16 cellular contexts compared by ENCODE assay signal in the genomic region with DNA sequence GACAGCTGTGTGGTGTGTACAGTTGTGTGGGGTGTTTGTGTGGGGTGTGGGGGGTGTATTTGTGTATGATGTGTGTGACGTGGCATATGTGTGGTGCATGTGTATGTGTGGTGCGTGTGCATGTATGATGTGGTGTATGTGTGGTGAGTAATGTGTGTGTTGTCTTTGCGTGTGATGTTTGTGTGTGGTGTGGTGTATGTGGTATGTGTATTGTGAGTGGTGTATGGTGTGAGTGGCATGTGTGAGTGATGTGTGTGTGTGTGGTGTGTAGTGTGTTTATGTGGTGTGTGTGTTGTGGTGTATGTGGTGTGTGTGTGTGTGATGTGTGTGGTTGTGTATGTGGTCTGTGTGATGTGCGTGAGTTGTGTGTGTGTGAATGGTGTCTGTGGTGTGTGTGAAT.
DNase-seq lines count a peak whose midpoint lies in the region; ATAC-seq, FAIRE-seq and TF ChIP-seq lines count a peak whose summit lies in the region.
"Had no signal": no experiment of that assay in that cellular context is flagged by ENCODE, and none has a peak within 500 bp of the region (broad histone marks: within the 10 kb centered on the region; RNA-seq: fewer than 3 reads in every experiment).

No MANE protein-coding gene starts in this region.

- peaks cover 0 to 23% of the 10 kb centered on the region in 2 experiments; a peak in 3 of 5 replicates for H3K27me3 ChIP-seq in K562 (ENCODE audit: control insufficient read depth in 2 of 2, insufficient read depth in 2 of 2, low read length in 2 of 2)
- no peaks in the 10 kb centered on the region for H3K27me3 ChIP-seq in trophoblast cell (ENCODE audit: insufficient read depth, low read length)

- no peak overlapping the region for H4K91ac ChIP-seq in trophoblast cell (ENCODE audit: low read depth, low read length)

- H4K20me1 ChIP-seq in K562 (replicated peaks; ENCODE audit: control insufficient read depth, insufficient read depth, low read length), result no peaks in the 10 kb centered on the region

- H3K14ac ChIP-seq in trophoblast cell (ENCODE audit: low read length), result no peak overlapping the region

- FAIRE-seq in GM18507 (lab: Jason Lieb, UNC) (peak; percentile 26), K562 (lab: Jason Lieb, UNC) (peak; percentile 51)

- H4K12ac ChIP-seq in trophoblast cell (ENCODE audit: low read depth, low read length), result no peak overlapping the region

- H3K23ac ChIP-seq in trophoblast cell (ENCODE audit: low read length), result peak overlapping the region; percentile 19

- DNase-seq in GM18507 (ENCODE audit: extremely low spot score, insufficient read length, low read depth), result no peak
- no peak for DNase-seq in K562 (ENCODE audit: extremely low read depth in 1 of 4, low spot score in 3 of 4)
- DNase-seq in trophoblast cell, result no peak
- no peak for DNase-seq in left cardiac atrium
- no peak for DNase-seq in NK-92 treated with Interleukin-12 subunit alpha and Interleukin-12 subunit beta, amount 100 ng/mL, for 24 hours (lab: John Stamatoyannopoulos, UW)
- no peak for DNase-seq in amygdala (lab: John Stamatoyannopoulos, UW)
- DNase-seq: C1 segment of cervical spinal cord; Calu3; CD4-positive, alpha-beta memory T cell; COR-L47; DMS79 treated with DMSO at 0.1 percent for 48 hours; GF-D8; GOT3; HFFc6 had no signal

- no peak for TF ChIP-seq EP300 in K562 (IDR thresholded peaks at IDR 0.05; ENCODE audit: low read length)

- H3K4me3 ChIP-seq in HEK293 (ENCODE audit: low read depth, low read length), result no peak overlapping the region
- H3K4me3 ChIP-seq in K562, result no peak overlapping the region
- peak overlapping the region; percentile 59 for H3K4me3 ChIP-seq in trophoblast cell (ENCODE audit: low read depth, low read length)

- H3K9me3 ChIP-seq in HEK293 (ENCODE audit: control insufficient read depth, insufficient read depth, low read depth, low read length) (no peaks in the 10 kb centered on the region), K562 (replicated peaks; ENCODE audit: control insufficient read depth, insufficient read depth, low read depth, low read length) (no peaks in the 10 kb centered on the region), trophoblast cell (ENCODE audit: insufficient read depth, low read depth, low read length) (peaks cover 12% of the 10 kb centered on the region)

- H3K4me1 ChIP-seq in HEK293 (ENCODE audit: control insufficient read depth, insufficient read depth, low read length), result no peaks in the 10 kb centered on the region
- peaks cover 6 to 16% of the 10 kb centered on the region in 2 experiments; a peak in 4 of 5 replicates for H3K4me1 ChIP-seq in K562 (replicated peaks in 1 of 2; ENCODE audit: control insufficient read depth in 2 of 2, insufficient read depth in 2 of 2, low read length in 2 of 2)
- peaks cover 4 to 5% of the 10 kb centered on the region in 2 experiments for H3K4me1 ChIP-seq in trophoblast cell (ENCODE audit: control insufficient read depth in 1 of 2, insufficient read depth in 2 of 2, low read length in 2 of 2)

- no peak for TF ChIP-seq POLR2A in K562 (conservative IDR thresholded peaks at IDR 0.05)

- no TSS peak for BruUV-seq in K562 (replicated peaks; lab: Mats Ljungman, UMichigan)

- H2BK120ac ChIP-seq in trophoblast cell (ENCODE audit: insufficient read depth, low read length, poor library complexity), result no peak overlapping the region

- ATAC-seq in K562 (no peak), left cardiac atrium (no peak)
- ATAC-seq: HCT116 had no signal

- no peak overlapping the region for H3K4ac ChIP-seq in trophoblast cell (ENCODE audit: low read depth, low read length)

- in situ Hi-C loops in K562 (cut with MboI), result no loop called here

- intact Hi-C loops in K562 (cut with micrococcal nuclease), result no loop called here
- intact Hi-C loops in left cardiac atrium (cut with DNase I), result no loop called here

- no peak overlapping the region for H3K4me2 ChIP-seq in K562 (ENCODE audit: insufficient read depth, low read length)
- no peak overlapping the region for H3K4me2 ChIP-seq in trophoblast cell (ENCODE audit: low read length)

- H2BK12ac ChIP-seq in trophoblast cell (ENCODE audit: low read length), result no peak overlapping the region

- H3K36me3 ChIP-seq in HEK293 (ENCODE audit: control insufficient read depth in 2 of 2, insufficient read depth in 1 of 2, low read length in 2 of 2) (no peaks in the 10 kb centered on the region), K562 (ENCODE audit: control insufficient read depth, insufficient read depth, low read length) (no peaks in the 10 kb centered on the region), trophoblast cell (ENCODE audit: control insufficient read depth in 1 of 2, insufficient read depth in 2 of 2, low read length in 2 of 2) (no peaks in the 10 kb centered on the region)

- no peaks in the 10 kb centered on the region for H3K9me1 ChIP-seq in K562 (ENCODE audit: control insufficient read depth, insufficient read depth, low read length)

- no peaks in the 10 kb centered on the region for H3K79me1 ChIP-seq in trophoblast cell (ENCODE audit: low read length)

- H2AK5ac ChIP-seq in trophoblast cell (ENCODE audit: low read length), result no peak overlapping the region

- no peak overlapping the region for H3K18ac ChIP-seq in trophoblast cell (ENCODE audit: low read length)

- POLR2A ChIA-PET in HEK293 (lab: Yijun Ruan, JAX) (no interaction called here), K562 (lab: Yijun Ruan, JAX) (no interaction called here)

- H3K79me2 ChIP-seq in K562 (ENCODE audit: control insufficient read depth, insufficient read depth, low read length) (no peaks in the 10 kb centered on the region), trophoblast cell (ENCODE audit: control insufficient read depth, insufficient read depth, low read length, poor library complexity) (no peaks in the 10 kb centered on the region)

- no peak for TF ChIP-seq RAD21 in K562 (CRISPR knock-in tag; conservative IDR thresholded peaks at IDR 0.05 in 1 of 2, IDR thresholded peaks at IDR 0.05 in 1 of 2)

- no peak overlapping the region for H2BK5ac ChIP-seq in trophoblast cell (ENCODE audit: low read depth, low read length, poor library complexity)

- H3K9ac ChIP-seq in K562 (ENCODE audit: insufficient read depth in 1 of 2, low read depth in 2 of 2, low read length in 2 of 2) (no peak overlapping the region), trophoblast cell (ENCODE audit: low read length) (no peak overlapping the region)

- no peak overlapping the region for H3K27ac ChIP-seq in HEK293 (ENCODE audit: extremely low read depth, low read depth, low read length)
- no peak overlapping the region for H3K27ac ChIP-seq in K562 (ENCODE audit: extremely low read depth, low read depth, low read length)
- H3K27ac ChIP-seq in trophoblast cell (ENCODE audit: low read depth, low read length), result no peak overlapping the region

- 46% methylated on average over 4 of the region's 4 CpGs for WGBS in K562 (ENCODE audit: insufficient coverage, low coverage, missing lambda C conversion rate)
- 100% methylated on average over 3 of the region's 4 CpGs for WGBS in trophoblast cell (ENCODE audit: extremely low coverage, insufficient coverage, insufficient read length)

- H2AFZ ChIP-seq in K562 (ENCODE audit: low read depth, low read length), result no peak overlapping the region
- no peak overlapping the region for H2AFZ ChIP-seq in trophoblast cell (ENCODE audit: insufficient read depth, low read length, poor library complexity)

- no peak for TF ChIP-seq CTCF in HEK293 (tag by site-specific recombination; IDR thresholded peaks at IDR 0.05)
- TF ChIP-seq CTCF in K562 (IDR thresholded peaks at IDR 0.05 in 2 of 3, conservative IDR thresholded peaks at IDR 0.05 in 1 of 3; ENCODE audit: insufficient read depth in 2 of 3, low read depth in 1 of 3, low read length in 3 of 3), result no peak

- no peak overlapping the region for H4K8ac ChIP-seq in trophoblast cell (ENCODE audit: low read depth, low read length)

- CTCF ChIA-PET in HEK293 (lab: Yijun Ruan, JAX) (no interaction called here), K562 (lab: Yijun Ruan, JAX; ENCODE audit: low intra/inter-chr PET ratio) (no interaction called here)

TF ChIP-seq in HEK293, 187 proteins besides CTCF, POLR2A, EP300 and RAD21 (continues in another document):
- 0 out of 2 replicates have a peak, but pooled peaks have one; percentile 50 for TF ChIP-seq ZNF658 (tag by site-specific recombination; IDR thresholded peaks at IDR 0.05)
- TF ChIP-seq ZNF350 (tag by site-specific recombination; IDR thresholded peaks at IDR 0.05), result no peak
- TF ChIP-seq ZNF624 (tag by site-specific recombination; IDR thresholded peaks at IDR 0.05), result no peak
- no peak for TF ChIP-seq ZNF501 (tag by site-specific recombination; IDR thresholded peaks at IDR 0.05)
- TF ChIP-seq KLF16 (tag by site-specific recombination; IDR thresholded peaks at IDR 0.05), result no peak
- 0 out of 2 replicates have a peak, but pooled peaks have one; percentile 66 for TF ChIP-seq ZNF747 (tag by site-specific recombination; IDR thresholded peaks at IDR 0.05)
- TF ChIP-seq ZNF175 (tag by site-specific recombination; IDR thresholded peaks at IDR 0.05), result 0 out of 2 replicates have a peak, but pooled peaks have one; percentile 23
- TF ChIP-seq KLF9 (tag by site-specific recombination; IDR thresholded peaks at IDR 0.05; ENCODE audit: low read depth), result peak; percentile 18; the same call in 1 of the 2 replicates

TF ChIP-seq in K562, 482 proteins besides CTCF, POLR2A, EP300 and RAD21 (continues in another document):
- TF ChIP-seq ZSCAN32 (CRISPR knock-in tag; IDR thresholded peaks at IDR 0.05), result no peak
- TF ChIP-seq POLR2H (tag; IDR thresholded peaks at IDR 0.05; ENCODE audit: low read depth), result no peak
- TF ChIP-seq NFIC (IDR thresholded peaks at IDR 0.05), result no peak
- no peak for TF ChIP-seq NFE2L1 (tag; IDR thresholded peaks at IDR 0.05; ENCODE audit: borderline replicate concordance, low read depth)
- no peak for TF ChIP-seq OTX1 (CRISPR knock-in tag; IDR thresholded peaks at IDR 0.05)
- TF ChIP-seq PTRF (tag; IDR thresholded peaks at IDR 0.05), result no peak
- TF ChIP-seq ZNF347 (CRISPR knock-in tag; IDR thresholded peaks at IDR 0.05; ENCODE audit: low read depth), result no peak
- no peak for TF ChIP-seq POLR2G (IDR thresholded peaks at IDR 0.05; ENCODE audit: low read depth, low read length)
- TF ChIP-seq, protein P1, sequence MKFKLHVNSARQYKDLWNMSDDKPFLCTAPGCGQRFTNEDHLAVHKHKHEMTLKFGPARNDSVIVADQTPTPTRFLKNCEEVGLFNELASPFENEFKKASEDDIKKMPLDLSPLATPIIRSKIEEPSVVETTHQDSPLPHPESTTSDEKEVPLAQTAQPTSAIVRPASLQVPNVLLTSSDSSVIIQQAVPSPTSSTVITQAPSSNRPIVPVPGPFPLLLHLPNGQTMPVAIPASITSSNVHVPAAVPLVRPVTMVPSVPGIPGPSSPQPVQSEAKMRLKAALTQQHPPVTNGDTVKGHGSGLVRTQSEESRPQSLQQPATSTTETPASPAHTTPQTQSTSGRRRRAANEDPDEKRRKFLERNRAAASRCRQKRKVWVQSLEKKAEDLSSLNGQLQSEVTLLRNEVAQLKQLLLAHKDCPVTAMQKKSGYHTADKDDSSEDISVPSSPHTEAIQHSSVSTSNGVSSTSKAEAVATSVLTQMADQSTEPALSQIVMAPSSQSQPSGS (CRISPR knock-in tag; IDR thresholded peaks at IDR 0.05), result no peak
- TF ChIP-seq RBBP5 (IDR thresholded peaks at IDR 0.05; ENCODE audit: borderline replicate concordance, insufficient read depth, low read length, poor library complexity, severe bottlenecking), result no peak
- TF ChIP-seq KAT8 (IDR thresholded peaks at IDR 0.05; ENCODE audit: low read depth), result no peak
